ENCODE assay signal across 21 cellular contexts in genomic region chr2:239778042-239778811, GRCh38.
A peak's percentile ranks its signal among the peaks of the same experiment; 100 is the strongest.
DNase-seq lines count a peak whose midpoint lies in the region; ATAC-seq and FAIRE-seq lines count a peak whose summit lies in the region.
"Had no signal": no experiment of that assay in that cellular context is flagged by ENCODE, and none has a peak within 500 bp of the region (broad histone marks: within the 10 kb centered on the region; RNA-seq: fewer than 3 reads in every experiment).

No MANE protein-coding gene starts in this region.

- no peak for FAIRE-seq in HTR-8/SVneo (lab: Jason Lieb, UNC)

- H3K4me3 ChIP-seq in SJCRH30, result no peak overlapping the region
- H3K4me3 ChIP-seq: GM23338 had no signal

- H3K27ac ChIP-seq in SJCRH30, result peak overlapping the region; percentile 57
- H3K27ac ChIP-seq: HL-60, WERI-Rb-1 had no signal

- no peaks in the 10 kb centered on the region; the same call in 1 of the 2 replicates for H3K27me3 ChIP-seq in SJCRH30

- no peaks in the 10 kb centered on the region for H3K9me3 ChIP-seq in SJCRH30 (replicated peaks)

- DNase-seq in activated effector memory CD4-positive, alpha-beta T cell treated with anti-CD3 and anti-CD28 coated beads, Interleukin-2, amount 50 U/mL, for 16 hours, result peak; percentile 52
- no peak for DNase-seq in activated effector memory CD4-positive, alpha-beta T cell treated with Interleukin-2 at 50 U/mL for 16 hours
- peak; percentile 75 to 86 for DNase-seq in SJCRH30
- DNase-seq in mesenteric fat pad (ENCODE audit: low spot score), result peak; percentile 81
- peak; percentile 37 for DNase-seq in ureter (ENCODE audit: low spot score)
- no peak for DNase-seq in HK-2 (ENCODE audit: unreplicated experiment)
- no peak for DNase-seq in HTR-8/SVneo (ENCODE audit: insufficient read length, low spot score)
- DNase-seq: activated T-cell treated with anti-CD3 and anti-CD28 coated beads, Interleukin-2, amount 50 U/mL, for 1 hour; anterior cingulate cortex; caudate nucleus; left cardiac atrium; mesendoderm; naive B cell; NCI-H1092 treated with DMSO at 0.1 percent for 48 hours; NCI-H2081 treated with DMSO at 0.1 percent for 48 hours; NCI-H526 treated with DMSO at 0.1 percent for 48 hours; stimulated activated naive CD8-positive, alpha-beta T cell treated with anti-CD3 and anti-CD28 coated beads, Interleukin-15, amount 100 ng/mL, for 72 hours; WERI-Rb-1 had no signal

- H3K4me1 ChIP-seq in SJCRH30, result peaks cover 15% of the 10 kb centered on the region

- no peaks in the 10 kb centered on the region for H3K36me3 ChIP-seq in SJCRH30
- H3K36me3 ChIP-seq: WERI-Rb-1 had no signal

- ATAC-seq in GM21423 (IDR thresholded peaks at IDR 0.05; ENCODE audit: unreplicated experiment), result no peak
- ATAC-seq: GM23338; left cardiac atrium; stimulated activated naive CD8-positive, alpha-beta T cell treated with anti-CD3 and anti-CD28 coated beads, Interleukin-15, amount 100 ng/mL, for 72 hours had no signal

Comparison
In these comparisons a context has a peak if more than half of its experiments do, and no peak if none do; other contexts are left out.
1. DNase-seq: peak in activated effector memory CD4-positive, alpha-beta T cell treated with anti-CD3 and anti-CD28 coated beads, Interleukin-2, amount 50 U/mL, for 16 hours (single experiment), SJCRH30 (2 of 2), mesenteric fat pad (single experiment) and ureter (single experiment); none in activated effector memory CD4-positive, alpha-beta T cell treated with Interleukin-2 at 50 U/mL for 16 hours (single experiment), HK-2 (single experiment) and HTR-8/SVneo (single experiment).